Comparison of ENCODE assay signal across 34 cellular contexts in genomic region chr11:11448626-11449025, GRCh38.
DNase-seq lines count a peak whose midpoint lies in the region; ATAC-seq, FAIRE-seq and TF ChIP-seq lines count a peak whose summit lies in the region.
"Had no signal": no experiment of that assay in that cellular context is flagged by ENCODE, and none has a peak within 500 bp of the region (broad histone marks: within the 10 kb centered on the region; RNA-seq: fewer than 3 reads in every experiment).

No MANE protein-coding gene starts in this region.

- no peak overlapping the region for H3K23ac ChIP-seq in IMR-90 (ENCODE audit: low read depth, low read length)
- H3K23ac ChIP-seq in neuronal stem cell (ENCODE audit: low read depth, low read length, poor library complexity): no peak overlapping the region

- TF ChIP-seq CTCF in IMR-90 (conservative IDR thresholded peaks at IDR 0.05; ENCODE audit: low read depth, low read length) (no peak), HepG2 (CRISPR knock-in tag; IDR thresholded peaks at IDR 0.05) (no peak), prostate gland (IDR thresholded peaks at IDR 0.05) (no peak)

- H3K4me3 ChIP-seq in IMR-90 (ENCODE audit: insufficient read depth, low read depth, low read length): no peak overlapping the region
- H3K4me3 ChIP-seq in HepG2 (replicated peaks in 1 of 3; ENCODE audit: insufficient read depth in 1 of 3, low read depth in 2 of 3, low read length in 3 of 3): no peak overlapping the region
- no peak overlapping the region for H3K4me3 ChIP-seq in neuronal stem cell (ENCODE audit: low read length in 2 of 2)
- H3K4me3 ChIP-seq in prostate gland: no peak overlapping the region
- H3K4me3 ChIP-seq: A549; BLaER1; BLaER1 treated with 17β-estradiol and CSF1 and Interleukin-3, amounts not matched to agents 10 nM and 100 nM had no signal

- TF ChIP-seq EP300 in HepG2 (IDR thresholded peaks at IDR 0.05; ENCODE audit: low read depth in 2 of 2, low read length in 2 of 2): no peak
- no peak for TF ChIP-seq EP300 in HepG2 (CRISPR knock-in tag; IDR thresholded peaks at IDR 0.05; ENCODE audit: borderline replicate concordance)

- no peaks in the 10 kb centered on the region for H3K9me3 ChIP-seq in IMR-90 (ENCODE audit: control insufficient read depth, insufficient read depth, low read length)
- H3K9me3 ChIP-seq in HepG2 (ENCODE audit: low read length): no peaks in the 10 kb centered on the region
- no peaks in the 10 kb centered on the region for H3K9me3 ChIP-seq in neuronal stem cell (replicated peaks in 1 of 2; ENCODE audit: control insufficient read depth in 2 of 2, insufficient read depth in 1 of 2, low read depth in 1 of 2, low read length in 2 of 2)
- H3K9me3 ChIP-seq in prostate gland: no peaks in the 10 kb centered on the region
- H3K9me3 ChIP-seq: A549, BE2C, BLaER1, Caco-2 had no signal

- H3K27me3 ChIP-seq in IMR-90 (ENCODE audit: control insufficient read depth, insufficient read depth, low read length) (no peaks in the 10 kb centered on the region), HepG2 (ENCODE audit: control insufficient read depth in 1 of 2, insufficient read depth in 2 of 2, low read length in 2 of 2) (0 out of 5 replicates have a peak, but pooled peaks cover 0 to 3% of the 10 kb centered on the region in 2 experiments), neuronal stem cell (ENCODE audit: control insufficient read depth in 3 of 3, insufficient read depth in 3 of 3, low read depth in 1 of 3, low read length in 3 of 3) (no peaks in the 10 kb centered on the region), prostate gland (replicated peaks; ENCODE audit: insufficient read depth) (no peaks in the 10 kb centered on the region)
- H3K27me3 ChIP-seq: BE2C; BLaER1; BLaER1 treated with 17β-estradiol and CSF1 and Interleukin-3, amounts not matched to agents 10 nM and 100 nM had no signal

- H3K18ac ChIP-seq in IMR-90 (ENCODE audit: low read depth, low read length) (no peak overlapping the region), neuronal stem cell (ENCODE audit: low read length) (peak overlapping the region; percentile 73)

- no peak overlapping the region for H3K9ac ChIP-seq in IMR-90 (ENCODE audit: low read depth, low read length)
- no peak overlapping the region for H3K9ac ChIP-seq in HepG2 (ENCODE audit: insufficient read depth, low read depth, low read length)
- peak overlapping the region; percentile 18 for H3K9ac ChIP-seq in neuronal stem cell (ENCODE audit: low read depth, low read length, poor library complexity)
- H3K9ac ChIP-seq: BLaER1; BLaER1 treated with 17β-estradiol and CSF1 and Interleukin-3, amounts not matched to agents 10 nM and 100 nM had no signal

- TF ChIP-seq RAD21 in IMR-90 (IDR thresholded peaks at IDR 0.05; ENCODE audit: low read length) (no peak), HepG2 (CRISPR knock-in tag; IDR thresholded peaks at IDR 0.05) (no peak)

- intact Hi-C loops in IMR-90 (cut with micrococcal nuclease) (no loop called here), HepG2 (cut with micrococcal nuclease; ENCODE audit: unreplicated experiment) (no loop called here), prostate gland (cut with DNase I) (no loop called here), Right ventricle myocardium superior (cut with DNase I) (no loop called here)

- H2BK5ac ChIP-seq in IMR-90 (ENCODE audit: low read depth, low read length, poor library complexity, severe bottlenecking) (no peak overlapping the region), neuronal stem cell (ENCODE audit: low read length) (no peak overlapping the region)

- H4K8ac ChIP-seq in IMR-90 (ENCODE audit: low read depth in 2 of 2, low read length in 2 of 2) (no peak overlapping the region), neuronal stem cell (ENCODE audit: low read depth, low read length) (no peak overlapping the region)

- peak overlapping the region; percentile 99 for H2BK120ac ChIP-seq in IMR-90 (ENCODE audit: low read depth, low read length)
- no peak overlapping the region for H2BK120ac ChIP-seq in neuronal stem cell (ENCODE audit: low read depth, low read length)

- H3K4me1 ChIP-seq in IMR-90 (ENCODE audit: control insufficient read depth, insufficient read depth, low read length) (peaks cover 17% of the 10 kb centered on the region), HepG2 (ENCODE audit: insufficient read depth, low read length) (peaks cover 25% of the 10 kb centered on the region), neuronal stem cell (ENCODE audit: control insufficient read depth in 2 of 2, insufficient read depth in 1 of 2, low read depth in 1 of 2, low read length in 2 of 2) (no peaks in the 10 kb centered on the region), prostate gland (replicated peaks) (no peaks in the 10 kb centered on the region)
- H3K4me1 ChIP-seq: BE2C; BLaER1; BLaER1 treated with 17β-estradiol and CSF1 and Interleukin-3, amounts not matched to agents 10 nM and 100 nM had no signal

- no peak for ATAC-seq in IMR-90 (ENCODE audit: low read depth)
- ATAC-seq in left lobe of liver: peak; percentile 4
- peak; percentile 50 for ATAC-seq in HepG2
- no peak for ATAC-seq in HG03571 (IDR thresholded peaks at IDR 0.05; ENCODE audit: unreplicated experiment)
- no peak for ATAC-seq in Right ventricle myocardium superior (ENCODE audit: poor library complexity)
- ATAC-seq: A549; CD8-positive, alpha-beta T cell had no signal

- H2AFZ ChIP-seq in IMR-90 (replicated peaks; ENCODE audit: low read length, poor library complexity) (no peak overlapping the region), HepG2 (ENCODE audit: low read length) (no peak overlapping the region), neuronal stem cell (ENCODE audit: low read length) (no peak overlapping the region)

- BruUV-seq in IMR-90 (replicated peaks; lab: Mats Ljungman, UMichigan) (no TSS peak), HepG2 (replicated peaks; lab: Mats Ljungman, UMichigan) (no TSS peak)

- no peak for FAIRE-seq in HepG2 (lab: Jason Lieb, UNC)
- FAIRE-seq: A204.1, A549, D721Med had no signal

- H4K5ac ChIP-seq in IMR-90 (ENCODE audit: low read depth, low read length): no peak overlapping the region

- no peak overlapping the region for H3K56ac ChIP-seq in IMR-90 (ENCODE audit: extremely low read depth, insufficient read depth, low read length)

- WGBS in IMR-90 (ENCODE audit: extremely low coverage in 2 of 2, insufficient read length in 1 of 2), 2 experiments: 90% methylated on average over 9 of the region's 12 CpGs; no CpG with 5 or more reads in 1 of the 2 experiments
- 11% methylated on average over 8 of the region's 12 CpGs for WGBS in HepG2 (ENCODE audit: low lambda C conversion rate)
- WGBS in neuronal stem cell (ENCODE audit: extremely low coverage in 2 of 2, insufficient read length in 2 of 2, insufficient replicate concordance in 1 of 2), 2 donors: no CpG with 5 or more reads among the region's 12 CpGs
- 96% methylated on average over 12 of the region's 12 CpGs for WGBS in prostate gland

- H3K79me2 ChIP-seq in HepG2 (ENCODE audit: insufficient read depth, low read length): no peaks in the 10 kb centered on the region

- TF ChIP-seq POLR2A in IMR-90 (IDR thresholded peaks at IDR 0.05; ENCODE audit: low read depth, low read length) (no peak), HepG2 (IDR thresholded peaks at IDR 0.05; ENCODE audit: insufficient read depth in 1 of 2, low read depth in 2 of 2, low read length in 2 of 2) (no peak), prostate gland (IDR thresholded peaks at IDR 0.05) (no peak)

- dilution Hi-C loops in IMR-90 (cut with HindIII; ENCODE audit: low sequenced_read_pairs, unreplicated experiment): no loop called here

- H3K4me2 ChIP-seq in IMR-90 (ENCODE audit: low read depth, low read length): no peak overlapping the region
- no peak overlapping the region for H3K4me2 ChIP-seq in HepG2 (ENCODE audit: low read depth, low read length)
- no peak overlapping the region for H3K4me2 ChIP-seq in neuronal stem cell (ENCODE audit: insufficient read depth, low read length, poor library complexity, severe bottlenecking)
- H3K4me2 ChIP-seq: A549; BLaER1; BLaER1 treated with 17β-estradiol and CSF1 and Interleukin-3, amounts not matched to agents 10 nM and 100 nM had no signal

- H3K79me1 ChIP-seq in IMR-90 (ENCODE audit: low read depth in 1 of 2, low read length in 2 of 2) (no peaks in the 10 kb centered on the region), neuronal stem cell (ENCODE audit: low read depth, low read length) (no peaks in the 10 kb centered on the region)

- H3K4ac ChIP-seq in IMR-90 (ENCODE audit: low read depth, low read length) (peak overlapping the region; percentile 80), neuronal stem cell (ENCODE audit: low read length) (no peak overlapping the region)

- H4K91ac ChIP-seq in IMR-90 (ENCODE audit: insufficient read depth, low read depth, low read length): peak overlapping the region; percentile 98; the same call in 1 of the 2 replicates
- no peak overlapping the region for H4K91ac ChIP-seq in neuronal stem cell (ENCODE audit: low read depth, low read length, poor library complexity)

- H3K14ac ChIP-seq in IMR-90 (replicated peaks; ENCODE audit: low read depth, low read length): no peak overlapping the region
- no peak overlapping the region for H3K14ac ChIP-seq in neuronal stem cell (ENCODE audit: low read length)

- no peak overlapping the region for H2AK9ac ChIP-seq in IMR-90 (replicated peaks; ENCODE audit: low read depth, low read length, poor library complexity)

- H3K36me3 ChIP-seq in IMR-90 (ENCODE audit: control insufficient read depth, insufficient read depth, low read length) (no peaks in the 10 kb centered on the region), HepG2 (replicated peaks in 1 of 2; ENCODE audit: control insufficient read depth in 1 of 2, insufficient read depth in 2 of 2, low read length in 2 of 2) (no peaks in the 10 kb centered on the region), neuronal stem cell (replicated peaks in 1 of 2; ENCODE audit: control insufficient read depth in 2 of 2, insufficient read depth in 2 of 2, low read length in 2 of 2) (no peaks in the 10 kb centered on the region), prostate gland (no peaks in the 10 kb centered on the region)
- H3K36me3 ChIP-seq: BE2C; BLaER1; BLaER1 treated with 17β-estradiol and CSF1 and Interleukin-3, amounts not matched to agents 10 nM and 100 nM had no signal

- H2BK15ac ChIP-seq in IMR-90 (ENCODE audit: low read depth, low read length): peak overlapping the region; percentile 78; the same call in 1 of the 3 replicates
- H2BK15ac ChIP-seq in neuronal stem cell (ENCODE audit: low read length): no peak overlapping the region

- DNase-seq in IMR-90: no peak
- DNase-seq in left lobe of liver (ENCODE audit: low spot score): no peak
- no peak for DNase-seq in HepG2 (ENCODE audit: low spot score)
- no peak for DNase-seq in neuronal stem cell (ENCODE audit: low spot score)
- DNase-seq in activated T-cell treated with anti-CD3 and anti-CD28 coated beads for 4 hours: no peak
- no peak for DNase-seq in prostate gland (ENCODE audit: low spot score)
- no peak for DNase-seq in Right ventricle myocardium superior
- DNase-seq: 8988T; ACHN; AML-193; BE2C; C1 segment of cervical spinal cord; Caco-2; Calu3; CD4-positive, alpha-beta memory T cell; CD4-positive, alpha-beta T cell; CD4-positive, CD25-positive, alpha-beta regulatory T cell; CD8-positive, alpha-beta memory T cell; CD8-positive, alpha-beta T cell; DMS 273 treated with DMSO at 0.1 percent for 48 hours; DMS153; DMS53; DMS79; DMS79 treated with DMSO at 0.1 percent for 48 hours; DND-41; EL had no signal

- H2AK5ac ChIP-seq in IMR-90 (ENCODE audit: low read depth, low read length) (no peak overlapping the region; the same call in 1 of the 2 replicates), neuronal stem cell (ENCODE audit: low read depth, low read length) (no peak overlapping the region)

- H4K20me1 ChIP-seq in IMR-90 (ENCODE audit: insufficient read depth, low read length) (no peaks in the 10 kb centered on the region), HepG2 (ENCODE audit: insufficient read depth, low read length) (no peaks in the 10 kb centered on the region)
- H4K20me1 ChIP-seq: BLaER1; BLaER1 treated with 17β-estradiol and CSF1 and Interleukin-3, amounts not matched to agents 10 nM and 100 nM had no signal

- in situ Hi-C loops in IMR-90 (cut with MboI; ENCODE audit: low sequenced_read_pairs) (no loop called here), HepG2 (cut with HindIII; ENCODE audit: extremely low pct_ligation_motif_present, low pct_unique_long_range_greater_than_20kb) (no loop called here)

- POLR2A ChIA-PET in IMR-90 (lab: Charles Lee; ENCODE audit: unreplicated experiment): no interaction called here
- POLR2A ChIA-PET in HepG2 (lab: Yijun Ruan, JAX): interaction anchor here (0.6 kb wide), 1 partner anchor 317 kb away, joined by 3 read pairs; no protein-coding TSS in a partner anchor

- H3K27ac ChIP-seq in IMR-90 (ENCODE audit: insufficient read depth, low read length) (no peak overlapping the region), HepG2 (ENCODE audit: extremely low read length, insufficient read depth, low read length) (no peak overlapping the region), neuronal stem cell (replicated peaks; ENCODE audit: low read length) (no peak overlapping the region), prostate gland (no peak overlapping the region)
- H3K27ac ChIP-seq: 22Rv1; BLaER1; BLaER1 treated with 17β-estradiol and CSF1 and Interleukin-3, amounts not matched to agents 10 nM and 100 nM; C4-2B had no signal

- CTCF ChIA-PET in IMR-90 (lab: Yijun Ruan, JAX) (no interaction called here), HepG2 (lab: Yijun Ruan, JAX; ENCODE audit: low intra/inter-chr PET ratio, low total read pairs) (no interaction called here)

- H3K9me1 ChIP-seq in IMR-90 (ENCODE audit: insufficient read depth, low read length): peaks cover 17% of the 10 kb centered on the region

- H2BK20ac ChIP-seq in IMR-90 (ENCODE audit: low read depth, low read length): peak overlapping the region; percentile 62

- no peak overlapping the region for H2BK12ac ChIP-seq in neuronal stem cell (ENCODE audit: low read length)

Comparison
In these comparisons a context has a peak if more than half of its experiments do, and no peak if none do; other contexts are left out.
1. ATAC-seq: peak in left lobe of liver (single experiment) and HepG2 (single experiment); none in IMR-90 (single experiment), HG03571 (single experiment) and Right ventricle myocardium superior (single experiment).